ENCODE assay signal across 8 cellular contexts in the genomic region with DNA sequence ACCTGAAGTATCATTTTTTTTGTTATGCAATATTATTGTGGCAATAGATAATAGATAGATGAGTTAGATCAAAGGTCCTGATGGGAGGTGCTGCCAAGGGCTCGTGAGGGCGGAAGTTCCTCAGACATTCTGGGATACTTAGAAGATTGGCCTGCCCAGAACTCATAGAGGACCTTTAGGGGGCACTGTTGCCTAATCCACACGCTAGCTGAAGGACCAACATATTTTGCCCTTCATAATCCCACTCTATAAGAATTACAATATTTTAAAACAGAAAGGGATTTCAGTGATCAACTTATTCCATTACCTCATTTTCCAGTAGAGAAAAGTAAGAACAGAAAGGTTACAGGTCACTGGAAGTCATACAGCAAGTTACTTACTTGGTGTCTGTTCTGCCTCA. TPM values are rescaled to one million over a fixed set of nuclear protein-coding genes. Genes with fewer than 3 reads are reported as not detected.
DNase-seq lines count a peak whose midpoint lies in the region; ATAC-seq and TF ChIP-seq lines count a peak whose summit lies in the region.

No MANE protein-coding gene starts in this region.

- no peak for TF ChIP-seq POLR2A in right lobe of liver (IDR thresholded peaks at IDR 0.05)
- TF ChIP-seq POLR2A in gastroesophageal sphincter (IDR thresholded peaks at IDR 0.05): no peak

- no peak for TF ChIP-seq EP300 in gastroesophageal sphincter (IDR thresholded peaks at IDR 0.05)

- H3K27ac ChIP-seq in right lobe of liver (no peak overlapping the region), gastroesophageal sphincter (no peak overlapping the region)

- ATAC-seq in right lobe of liver (peak; percentile 58 to 70 (median 66)), gastroesophageal sphincter (no peak)

- H3K27me3 ChIP-seq in right lobe of liver: no peaks in the 10 kb centered on the region
- no peaks in the 10 kb centered on the region for H3K27me3 ChIP-seq in gastroesophageal sphincter

- 14% methylated on average over 3 of the region's 3 CpGs for WGBS in right lobe of liver (ENCODE audit: insufficient coverage, low coverage, low lambda C conversion rate, missing lambda C conversion rate)
- 18 to 29% methylated on average over 3 of the region's 3 CpGs for WGBS in gastroesophageal sphincter (ENCODE audit: low coverage in 1 of 2), 2 donors

- peak; percentile 9 for DNase-seq in stimulated activated CD4-positive, alpha-beta T cell treated with anti-CD3 and anti-CD28 coated beads, Interleukin-15, amount 100 ng/mL, for 24 hours
- DNase-seq in stimulated activated CD4-positive, alpha-beta T cell treated with anti-CD3 and anti-CD28 coated beads, Interleukin-4, amount 100 ng/mL, for 4 hours: no peak
- peak; percentile 39 for DNase-seq in HCEC 1CT
- DNase-seq in MV-4-11 (lab: John Stamatoyannopoulos, UW): peak; percentile 52
- DNase-seq in cerebellar cortex (ENCODE audit: low spot score): peak; percentile 29
- DNase-seq in right lobe of liver: no peak
- DNase-seq in AG08395 (ENCODE audit: low spot score): no peak

- TF ChIP-seq CTCF in right lobe of liver (IDR thresholded peaks at IDR 0.05) (peak; percentile 28 to 58 (median 42)), gastroesophageal sphincter (IDR thresholded peaks at IDR 0.05) (peak in 1 of 4 experiments; percentile 39)

- H3K4me1 ChIP-seq in right lobe of liver: no peaks in the 10 kb centered on the region
- no peaks in the 10 kb centered on the region for H3K4me1 ChIP-seq in gastroesophageal sphincter

- H3K9me3 ChIP-seq in right lobe of liver (no peaks in the 10 kb centered on the region), gastroesophageal sphincter (no peaks in the 10 kb centered on the region)

- no peaks in the 10 kb centered on the region for H3K36me3 ChIP-seq in right lobe of liver
- H3K36me3 ChIP-seq in gastroesophageal sphincter: no peaks in the 10 kb centered on the region

- intact Hi-C loops in right lobe of liver (cut with DNase I): no loop called here

- no peak overlapping the region for H3K4me3 ChIP-seq in right lobe of liver
- no peak overlapping the region for H3K4me3 ChIP-seq in gastroesophageal sphincter

RNA-seq across cellular contexts. Expression of gene COX7B2, which starts 22.9 kb away (rescaled TPM):
- total RNA-seq in right lobe of liver: not detected
- total RNA-seq in gastroesophageal sphincter: not detected

Comparison
In these comparisons a context has a peak if more than half of its experiments do, and no peak if none do; other contexts are left out.
1. DNase-seq: peak in stimulated activated CD4-positive, alpha-beta T cell treated with anti-CD3 and anti-CD28 coated beads, Interleukin-15, amount 100 ng/mL, for 24 hours (single experiment), HCEC 1CT (single experiment), MV-4-11 (single experiment) and cerebellar cortex (single experiment); none in stimulated activated CD4-positive, alpha-beta T cell treated with anti-CD3 and anti-CD28 coated beads, Interleukin-4, amount 100 ng/mL, for 4 hours (0 of 2), right lobe of liver (0 of 3) and AG08395 (single experiment).